Comparison of ENCODE assay signal across 8 cellular contexts in the genomic region with DNA sequence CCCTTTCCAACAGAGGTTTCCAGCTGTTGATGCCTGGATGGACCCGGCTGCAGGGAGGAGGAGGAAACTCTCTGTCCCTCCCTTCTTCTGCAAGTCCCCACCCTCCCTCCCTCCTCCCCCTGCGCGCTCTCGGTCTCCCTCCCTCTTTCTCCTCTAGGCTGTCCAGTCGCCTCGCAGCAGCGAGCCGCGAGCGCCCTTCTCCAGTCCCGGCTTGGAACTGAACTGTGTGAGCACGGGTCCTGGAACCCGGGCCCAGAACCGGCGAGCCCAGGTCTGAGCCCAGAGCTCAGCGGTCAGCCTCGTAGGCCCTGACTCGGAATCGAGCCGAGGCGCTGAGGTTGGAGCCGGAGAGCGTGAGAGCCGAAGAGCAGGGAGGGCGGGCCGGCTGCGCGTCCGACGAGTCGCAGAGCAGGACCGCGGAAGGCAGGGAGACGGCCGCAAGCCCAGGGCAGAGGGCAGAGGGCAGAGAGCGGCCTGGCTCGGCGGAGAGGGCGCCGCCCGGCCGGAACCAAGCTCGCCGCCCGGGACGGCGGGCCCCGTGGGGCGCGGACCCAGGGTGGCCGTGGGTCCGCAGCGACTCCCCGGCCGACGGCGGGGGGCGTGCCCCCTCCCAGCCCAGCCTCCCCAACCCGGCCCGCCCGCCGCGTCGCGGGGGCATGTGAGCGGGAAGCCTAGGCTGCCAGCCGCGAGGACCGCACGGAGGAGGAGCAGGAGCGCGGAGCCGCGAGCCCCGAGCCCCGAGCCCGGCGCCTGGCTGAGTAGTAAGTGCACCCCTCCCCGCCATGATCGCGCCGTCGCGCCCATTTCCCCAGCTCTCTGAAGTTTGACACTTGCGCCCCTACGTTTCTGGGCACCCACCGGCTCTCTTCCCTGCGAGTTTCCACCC.
DNase-seq lines count a peak whose midpoint lies in the region; ATAC-seq lines count a peak whose summit lies in the region.

A gene (plus strand): TSS at position 165 of the 886 bp plus-strand sequence. CDS start 39,801 bp downstream, outside the sequence.

- ATAC-seq in HG03439 (IDR thresholded peaks at IDR 0.05; ENCODE audit: unreplicated experiment) (no peak), GM21619 (IDR thresholded peaks at IDR 0.05; ENCODE audit: unreplicated experiment) (no peak)

- intact Hi-C loops in posterior cingulate gyrus (cut with DNase I): loop anchor here (1.0 to 5.0 kb wide), 3 partner anchors 54 to 202 kb away; no protein-coding TSS in a partner anchor

- in situ Hi-C loops in T47D (cut with HindIII; ENCODE audit: low pct_unique_long_range_greater_than_20kb, low sequenced_read_pairs): no loop called here

- DNase-seq in COLO668 (lab: John Stamatoyannopoulos, UW; ENCODE audit: unreplicated experiment) (peak; percentile 87), KG1 (lab: John Stamatoyannopoulos, UW) (peak; percentile 16), SHP77 (lab: John Stamatoyannopoulos, UW) (peak; percentile 53 to 71), T47D (ENCODE audit: low read depth in 1 of 2, low spot score in 1 of 2) (peak; percentile 95 to 97), hypothalamus (lab: John Stamatoyannopoulos, UW) (peak in 47 of 51 donors; percentile 24 to 94 (median 81)), posterior cingulate gyrus (peak; percentile 79 to 98 (median 86))

Comparison
In these comparisons a context has a peak if more than half of its experiments do, and no peak if none do; other contexts are left out.
1. DNase-seq: peak in every context shown above with its lines; median percentile 96 in T47D; 87 in COLO668; 86 in posterior cingulate gyrus; 81 in hypothalamus; 62 in SHP77; 16 in KG1.